Comparison of ENCODE assay signal across 1 cellular context in genomic region chr19:3687774-3688706, GRCh38.
TF ChIP-seq lines count a peak whose summit lies in the region.

No MANE protein-coding gene starts in this region.

TF ChIP-seq in GM23338, 12 proteins besides CTCF, POLR2A, EP300 and RAD21 (continued from another document):
- TF ChIP-seq ZNF462 (CRISPR knock-in tag; IDR thresholded peaks at IDR 0.05) (no peak), ZNF331 (CRISPR knock-in tag; IDR thresholded peaks at IDR 0.05; ENCODE audit: low read depth) (no peak), ETS1 (IDR thresholded peaks at IDR 0.05) (no peak), NANOG (IDR thresholded peaks at IDR 0.05; ENCODE audit: borderline replicate concordance) (no peak), ZNF114 (CRISPR knock-in tag; IDR thresholded peaks at IDR 0.05) (no peak), CREB1 (CRISPR knock-in tag; IDR thresholded peaks at IDR 0.05; ENCODE audit: low read depth) (no peak)
